In genomic region chr16:50152386-50152806, GRCh38 we compare ENCODE assay signal across 1 cellular context.
TF ChIP-seq lines count a peak whose summit lies in the region.

No MANE protein-coding gene starts in this region.

TF ChIP-seq in K562, 482 proteins besides CTCF, POLR2A, EP300 and RAD21 (continued from another document and continues in another):
- TF ChIP-seq ZNF318 (IDR thresholded peaks at IDR 0.05; ENCODE audit: borderline replicate concordance in 1 of 2, low read depth in 1 of 2): no peak
- TF ChIP-seq E2F6 (IDR thresholded peaks at IDR 0.05; ENCODE audit: borderline replicate concordance in 1 of 2, extremely low read depth in 1 of 2, insufficient read depth in 1 of 2, insufficient read length in 1 of 2, low read depth in 1 of 2, low read length in 1 of 2, poor library complexity in 1 of 2, severe bottlenecking in 1 of 2): peak in 1 of 2 experiments; percentile 48
- TF ChIP-seq ZNF609 (CRISPR knock-in tag; IDR thresholded peaks at IDR 0.05; ENCODE audit: borderline replicate concordance): no peak
- TF ChIP-seq MXI1 (IDR thresholded peaks at IDR 0.05; ENCODE audit: low read depth, low read length): peak; percentile 24; the same call in 1 of the 2 replicates
- TF ChIP-seq MGA (IDR thresholded peaks at IDR 0.05): peak; percentile 61
- peak; percentile 26; the same call in 1 of the 2 replicates for TF ChIP-seq THAP12 (CRISPR knock-in tag; IDR thresholded peaks at IDR 0.05)
- no peak for TF ChIP-seq SPI1 (IDR thresholded peaks at IDR 0.05; ENCODE audit: borderline replicate concordance, low read depth, low read length)
- no peak for TF ChIP-seq FOXP1 (CRISPR knock-in tag; IDR thresholded peaks at IDR 0.05)
- peak; percentile 44 for TF ChIP-seq TBP (optimal IDR thresholded peaks at IDR 0.05; ENCODE audit: low read depth, low read length)
- no peak for TF ChIP-seq POLR2G (IDR thresholded peaks at IDR 0.05; ENCODE audit: low read depth, low read length)
- TF ChIP-seq ZNF551 (CRISPR knock-in tag; IDR thresholded peaks at IDR 0.05): no peak
- peak; percentile 62 for TF ChIP-seq L3MBTL2 (IDR thresholded peaks at IDR 0.05)
- TF ChIP-seq CREB3 (tag; conservative IDR thresholded peaks at IDR 0.05; ENCODE audit: low read depth): no peak
- no peak for TF ChIP-seq BDP1 (IDR thresholded peaks at IDR 0.05; ENCODE audit: insufficient read depth, insufficient read length)
- TF ChIP-seq FOXK1 (CRISPR knock-in tag; IDR thresholded peaks at IDR 0.05; ENCODE audit: borderline replicate concordance): peak; percentile 21; the same call in 1 of the 2 replicates
- no peak for TF ChIP-seq TFAM (CRISPR knock-in tag; conservative IDR thresholded peaks at IDR 0.05)
- TF ChIP-seq CXXC5 (CRISPR knock-in tag; IDR thresholded peaks at IDR 0.05): no peak; the same call in 1 of the 2 replicates
- peak; percentile 40; the same call in 1 of the 2 replicates for TF ChIP-seq BRD4 (IDR thresholded peaks at IDR 0.05)
- TF ChIP-seq MYC (IDR thresholded peaks at IDR 0.05; ENCODE audit: low read depth, low read length): no peak
- no peak for TF ChIP-seq MYC (CRISPR knock-in tag; IDR thresholded peaks at IDR 0.05; ENCODE audit: borderline replicate concordance, low read depth)
